Comparison of ENCODE assay signal across 8 cellular contexts in genomic region chr5:100890514-100891008, GRCh38.
DNase-seq lines count a peak whose midpoint lies in the region; ATAC-seq and TF ChIP-seq lines count a peak whose summit lies in the region.

No MANE protein-coding gene starts in this region.

- peak; percentile 34 to 59 for DNase-seq in erythroblast (lab: John Stamatoyannopoulos, UW)
- no peak for DNase-seq in NCI-H2107 treated with DMSO at 0.1 percent for 48 hours (lab: John Stamatoyannopoulos, UW; ENCODE audit: unreplicated experiment)
- no peak for DNase-seq in NCI-H510A treated with DMSO at 0.1 percent for 48 hours (lab: John Stamatoyannopoulos, UW)
- no peak for DNase-seq in HuH-7.5 (ENCODE audit: low spot score)
- no peak for DNase-seq in NCI-H2196 (lab: John Stamatoyannopoulos, UW; ENCODE audit: unreplicated experiment)

- peaks cover under 1% of the 10 kb centered on the region for H4K20me1 ChIP-seq in Loucy (ENCODE audit: insufficient read depth, low read length, poor library complexity, severe bottlenecking)

- H3K4me3 ChIP-seq in Loucy (ENCODE audit: low read length, poor library complexity, severe bottlenecking): peak overlapping the region; percentile 65

- ATAC-seq in GM18499 (IDR thresholded peaks at IDR 0.05; ENCODE audit: insufficient read depth, unreplicated experiment) (peak; percentile 72), GM21786 (IDR thresholded peaks at IDR 0.05; ENCODE audit: unreplicated experiment) (peak; percentile 72)

- H3K36me3 ChIP-seq in Loucy (ENCODE audit: insufficient read depth, low read length): peaks cover 14% of the 10 kb centered on the region; the same call in 1 of the 2 replicates

- no peak overlapping the region for H2AFZ ChIP-seq in Loucy (ENCODE audit: low read length)

- no peak for TF ChIP-seq CTCF in Loucy (conservative IDR thresholded peaks at IDR 0.05; ENCODE audit: low read length)

- no peaks in the 10 kb centered on the region for H3K9me3 ChIP-seq in Loucy (ENCODE audit: insufficient read depth, low read depth, low read length)

- no peaks in the 10 kb centered on the region for H3K27me3 ChIP-seq in Loucy (ENCODE audit: insufficient read depth, low read length, poor library complexity, severe bottlenecking)

- H3K9me2 ChIP-seq in Loucy (replicated peaks; ENCODE audit: low read depth, low read length): no peaks in the 10 kb centered on the region

- peaks cover 86% of the 10 kb centered on the region for H3K79me2 ChIP-seq in Loucy (ENCODE audit: insufficient read depth, low read length)

- peak overlapping the region; percentile 68 for H3K9ac ChIP-seq in Loucy (ENCODE audit: low read depth, low read length, poor library complexity, severe bottlenecking)

- no peaks in the 10 kb centered on the region for H3F3A ChIP-seq in Loucy (ENCODE audit: low read depth)

- H3K4me1 ChIP-seq in Loucy (ENCODE audit: insufficient read depth, low read length, poor library complexity, severe bottlenecking): peaks cover 68% of the 10 kb centered on the region

- TF ChIP-seq POLR2A in erythroblast (IDR thresholded peaks at IDR 0.05; ENCODE audit: low read length): no peak

- H3K4me2 ChIP-seq in Loucy (ENCODE audit: low read depth, low read length, poor library complexity, severe bottlenecking): peak overlapping the region; percentile 88

Comparison
In these comparisons a context has a peak if more than half of its experiments do, and no peak if none do; other contexts are left out.
1. DNase-seq: peak in erythroblast (2 of 2); none in NCI-H2107 treated with DMSO at 0.1 percent for 48 hours (single experiment), NCI-H510A treated with DMSO at 0.1 percent for 48 hours (single experiment), HuH-7.5 (single experiment) and NCI-H2196 (single experiment).